8 cellular contexts compared by ENCODE assay signal in genomic region chr19:18589380-18590272, GRCh38. TPM values are rescaled to one million over a fixed set of nuclear protein-coding genes. Genes with fewer than 3 reads are reported as not detected.
DNase-seq lines count a peak whose midpoint lies in the region; ATAC-seq and TF ChIP-seq lines count a peak whose summit lies in the region.

No MANE protein-coding gene starts in this region.

- peak overlapping the region; percentile 80 for H3K4me3 Mint-ChIP-seq in chondrocyte (ENCODE audit: unreplicated experiment)

- H3K27ac Mint-ChIP-seq in chondrocyte (ENCODE audit: unreplicated experiment) = peak overlapping the region; percentile 77

- H3K9me3 Mint-ChIP-seq in chondrocyte (ENCODE audit: low read depth) = no peaks in the 10 kb centered on the region

- TF ChIP-seq CTCF in chondrocyte (IDR thresholded peaks at IDR 0.05) = no peak

- peak; percentile 28 for ATAC-seq in HG02678 (IDR thresholded peaks at IDR 0.05; ENCODE audit: unreplicated experiment)

- DNase-seq in NCI-H1436 (lab: John Stamatoyannopoulos, UW) (peak; percentile 38), NCI-H1436 treated with DMSO at 0.1 percent for 48 hours (lab: John Stamatoyannopoulos, UW) (no peak), NCI-H146 treated with DMSO at 0.1 percent for 48 hours (lab: John Stamatoyannopoulos, UW; ENCODE audit: unreplicated experiment) (peak; percentile 60), UCSD-AML1 (lab: John Stamatoyannopoulos, UW; ENCODE audit: unreplicated experiment) (peak; percentile 72), chondrocyte (ENCODE audit: low spot score) (no peak), left kidney (ENCODE audit: low read depth, low spot score) (peak; percentile 90)
- peak; percentile 51 to 65 (median 57) for DNase-seq in stimulated activated CD4-positive, alpha-beta T cell treated with anti-CD3 and anti-CD28 coated beads, TNF-alpha, amount 100 ng/mL, for 48 hours (ENCODE audit: low read depth in 3 of 3)

- no peaks in the 10 kb centered on the region for H3K27me3 Mint-ChIP-seq in chondrocyte (ENCODE audit: low read depth)

- H3K4me1 Mint-ChIP-seq in chondrocyte (ENCODE audit: low read depth) = peaks cover 17% of the 10 kb centered on the region

- H3K36me3 Mint-ChIP-seq in chondrocyte (ENCODE audit: low read depth) = no peaks in the 10 kb centered on the region

RNA-seq across cellular contexts. Expression of gene REX1BD, which starts 1.0 kb away (rescaled TPM):
- total RNA-seq in chondrocyte = 46.9 to 89.0 TPM (median 54.1 TPM) in 3 replicates

RNA-seq across cellular contexts. Expression of gene CRLF1, which starts 17.0 kb away (rescaled TPM):
- total RNA-seq in chondrocyte = 13.2 to 21.9 TPM (median 15.3 TPM) in 3 replicates

RNA-seq across cellular contexts. Expression of gene UBA52, which starts 18.0 kb away (rescaled TPM):
- total RNA-seq in chondrocyte = 712 to 830 TPM (median 749 TPM) in 3 replicates

RNA-seq across cellular contexts. Expression of gene TMEM59L, which starts 23.0 kb away (rescaled TPM):
- total RNA-seq in chondrocyte = 4.4 to 4.8 TPM (median 4.4 TPM) in 3 replicates

RNA-seq across cellular contexts. Expression of gene KXD1, which starts 32.0 kb away (rescaled TPM):
- 63.4 to 69.8 TPM (median 65.4 TPM) in 3 replicates for total RNA-seq in chondrocyte

Comparison
In these comparisons a context has a peak if more than half of its experiments do, and no peak if none do; other contexts are left out.
1. DNase-seq: peak in NCI-H1436 (single experiment), NCI-H146 treated with DMSO at 0.1 percent for 48 hours (single experiment), UCSD-AML1 (single experiment), left kidney (single experiment) and stimulated activated CD4-positive, alpha-beta T cell treated with anti-CD3 and anti-CD28 coated beads, TNF-alpha, amount 100 ng/mL, for 48 hours (3 of 3); none in NCI-H1436 treated with DMSO at 0.1 percent for 48 hours (single experiment) and chondrocyte (single experiment).